Comparison of ENCODE assay signal across 8 cellular contexts in genomic region chr3:119302697-119303630, GRCh38. TPM values are rescaled to one million over a fixed set of nuclear protein-coding genes. Genes with fewer than 3 reads are reported as not detected.
DNase-seq lines count a peak whose midpoint lies in the region; ATAC-seq and TF ChIP-seq lines count a peak whose summit lies in the region.

No MANE protein-coding gene starts in this region.

- H2AFZ ChIP-seq in GM23248 (no peak overlapping the region), IMR-90 (replicated peaks; ENCODE audit: low read length, poor library complexity) (no peak overlapping the region)

- H4K8ac ChIP-seq in IMR-90 (ENCODE audit: low read depth in 2 of 2, low read length in 2 of 2): 0 out of 4 replicates have a peak overlapping the region, but pooled peaks of 1 of the 2 experiments have one; percentile 13

- WGBS in GM23248 (ENCODE audit: low coverage in 1 of 2, low lambda C conversion rate in 2 of 2, missing lambda C conversion rate in 2 of 2), 2 experiments: 78% methylated on average over 7 of the region's 7 CpGs
- 57% methylated on average over 1 of the region's 7 CpGs; no CpG with 5 or more reads in 1 of the 2 experiments for WGBS in IMR-90 (ENCODE audit: extremely low coverage in 2 of 2, insufficient read length in 1 of 2), 2 experiments

- H3K4me1 Mint-ChIP-seq in nephron progenitor cell (peaks cover 28% of the 10 kb centered on the region), immature natural killer cell (peaks cover 16 to 21% of the 10 kb centered on the region in 2 donors)

- H2BK120ac ChIP-seq in IMR-90 (ENCODE audit: low read depth, low read length): peak overlapping the region; percentile 54; the same call in 1 of the 2 replicates

- CTCF ChIA-PET in IMR-90 (lab: Yijun Ruan, JAX): no interaction called here

- H3K23ac ChIP-seq in IMR-90 (ENCODE audit: low read depth, low read length): peak overlapping the region; percentile 45

- TF ChIP-seq POLR2A in IMR-90 (IDR thresholded peaks at IDR 0.05; ENCODE audit: low read depth, low read length): no peak

- peaks cover 16% of the 10 kb centered on the region for H3K9me1 ChIP-seq in IMR-90 (ENCODE audit: insufficient read depth, low read length)

- no peaks in the 10 kb centered on the region for H3K27me3 ChIP-seq in GM23248 (replicated peaks; ENCODE audit: insufficient read depth)
- no peaks in the 10 kb centered on the region for H3K27me3 ChIP-seq in IMR-90 (ENCODE audit: control insufficient read depth, insufficient read depth, low read length)

- H2BK5ac ChIP-seq in IMR-90 (ENCODE audit: low read depth, low read length, poor library complexity, severe bottlenecking): no peak overlapping the region

- H3K9ac ChIP-seq in GM23248 (no peak overlapping the region), IMR-90 (ENCODE audit: low read depth, low read length) (no peak overlapping the region)

- peak overlapping the region; percentile 65; the same call in 1 of the 2 replicates for H3K4ac ChIP-seq in IMR-90 (ENCODE audit: low read depth, low read length)

- H3K36me3 ChIP-seq in GM23248 (ENCODE audit: low read depth): no peaks in the 10 kb centered on the region
- peaks cover 5% of the 10 kb centered on the region; the same call in 1 of the 2 replicates for H3K36me3 ChIP-seq in IMR-90 (ENCODE audit: control insufficient read depth, insufficient read depth, low read length)

- no peaks in the 10 kb centered on the region for H3K9me3 ChIP-seq in GM23248 (ENCODE audit: low read depth)
- no peaks in the 10 kb centered on the region for H3K9me3 ChIP-seq in IMR-90 (ENCODE audit: control insufficient read depth, insufficient read depth, low read length)

- ATAC-seq in GM18907 (IDR thresholded peaks at IDR 0.05; ENCODE audit: unreplicated experiment) (peak; percentile 71), IMR-90 (ENCODE audit: low read depth) (no peak), HG02970 (IDR thresholded peaks at IDR 0.05; ENCODE audit: low FRiP score, unreplicated experiment) (no peak)

- H3K4me3 ChIP-seq in GM23248 (no peak overlapping the region), IMR-90 (ENCODE audit: insufficient read depth, low read depth, low read length) (no peak overlapping the region)

- no TSS peak for BruUV-seq in IMR-90 (replicated peaks; lab: Mats Ljungman, UMichigan)

- H3K4me1 ChIP-seq in GM23248 (ENCODE audit: insufficient read depth) (peaks cover 49% of the 10 kb centered on the region), IMR-90 (ENCODE audit: control insufficient read depth, insufficient read depth, low read length) (peaks cover 13% of the 10 kb centered on the region)

- DNase-seq in GM23248: no peak
- DNase-seq in IMR-90: no peak
- no peak for DNase-seq in nephron progenitor cell
- no peak for DNase-seq in NCI-H1436 treated with DMSO at 0.1 percent for 48 hours (lab: John Stamatoyannopoulos, UW)
- no peak for DNase-seq in immature natural killer cell
- no peak for DNase-seq in stimulated activated CD4-positive, alpha-beta T cell treated with anti-CD3 and anti-CD28 coated beads, Interleukin-4, amount 100 ng/mL, for 24 hours

- no peak for TF ChIP-seq CTCF in IMR-90 (conservative IDR thresholded peaks at IDR 0.05; ENCODE audit: low read depth, low read length)
- TF ChIP-seq CTCF in nephron progenitor cell (IDR thresholded peaks at IDR 0.05): no peak

- TF ChIP-seq RAD21 in IMR-90 (IDR thresholded peaks at IDR 0.05; ENCODE audit: low read length): no peak

- peak overlapping the region; percentile 7 for H3K4me2 ChIP-seq in GM23248 (ENCODE audit: unreplicated experiment)
- no peak overlapping the region for H3K4me2 ChIP-seq in IMR-90 (ENCODE audit: low read depth, low read length)

- H3K36me3 Mint-ChIP-seq in nephron progenitor cell (ENCODE audit: low read depth) (peaks cover 10% of the 10 kb centered on the region), immature natural killer cell (peaks cover 0 to 5% (median 4%) of the 10 kb centered on the region in 3 donors)

- no peak overlapping the region for H3K4me3 Mint-ChIP-seq in nephron progenitor cell
- no peak overlapping the region for H3K4me3 Mint-ChIP-seq in immature natural killer cell

- no peak overlapping the region; the same call in 1 of the 2 replicates for H2BK20ac ChIP-seq in IMR-90 (ENCODE audit: low read depth, low read length)

- H3K79me2 ChIP-seq in GM23248 (ENCODE audit: insufficient read depth): peaks cover 91% of the 10 kb centered on the region

- peaks cover 43% of the 10 kb centered on the region for H3F3A ChIP-seq in GM23248 (ENCODE audit: insufficient read depth)

- peaks cover 7% of the 10 kb centered on the region for H3K27me3 Mint-ChIP-seq in nephron progenitor cell (ENCODE audit: low read depth, poor library complexity)
- peaks cover 2 to 10% (median 9%) of the 10 kb centered on the region in 3 donors for H3K27me3 Mint-ChIP-seq in immature natural killer cell (ENCODE audit: low read depth in 3 of 3)

- in situ Hi-C loops in GM23248 (cut with MboI) (no loop called here), IMR-90 (cut with MboI; ENCODE audit: low sequenced_read_pairs) (no loop called here)

- intact Hi-C loops in IMR-90 (cut with micrococcal nuclease): no loop called here

- H3K56ac ChIP-seq in IMR-90 (ENCODE audit: extremely low read depth, insufficient read depth, low read length): no peak overlapping the region

- H3K14ac ChIP-seq in IMR-90 (replicated peaks; ENCODE audit: low read depth, low read length): no peak overlapping the region; the same call in 1 of the 2 replicates

- peak overlapping the region; percentile 60; the same call in 1 of the 2 replicates for H2AK5ac ChIP-seq in IMR-90 (ENCODE audit: low read depth, low read length)

- H4K20me1 ChIP-seq in GM23248 (ENCODE audit: insufficient read depth) (no peaks in the 10 kb centered on the region), IMR-90 (ENCODE audit: insufficient read depth, low read length) (peaks cover 5% of the 10 kb centered on the region; the same call in 1 of the 2 replicates)

- H3K27ac Mint-ChIP-seq in nephron progenitor cell (peak overlapping the region; percentile 54), immature natural killer cell (peak overlapping the region in 2 of 6 donors; percentile 18 to 36)

- H3K27ac ChIP-seq in GM23248 (peak overlapping the region; percentile 62), IMR-90 (ENCODE audit: insufficient read depth, low read length) (no peak overlapping the region)

- no peak overlapping the region for H3K18ac ChIP-seq in IMR-90 (ENCODE audit: low read depth, low read length)

- dilution Hi-C loops in IMR-90 (cut with HindIII; ENCODE audit: low sequenced_read_pairs, unreplicated experiment): no loop called here

- H3K79me1 ChIP-seq in IMR-90 (ENCODE audit: low read depth in 1 of 2, low read length in 2 of 2): peaks cover 26 to 81% of the 10 kb centered on the region in 2 experiments

- no peak overlapping the region; the same call in 1 of the 2 replicates for H4K91ac ChIP-seq in IMR-90 (ENCODE audit: insufficient read depth, low read depth, low read length)

- H3K9me3 Mint-ChIP-seq in nephron progenitor cell (peaks cover 3% of the 10 kb centered on the region), immature natural killer cell (no peaks in the 10 kb centered on the region)

- peak overlapping the region; percentile 50 for H2AK9ac ChIP-seq in IMR-90 (replicated peaks; ENCODE audit: low read depth, low read length, poor library complexity)

- H3K9me2 ChIP-seq in GM23248 (ENCODE audit: insufficient read depth): no peaks in the 10 kb centered on the region

- POLR2A ChIA-PET in IMR-90 (lab: Charles Lee; ENCODE audit: unreplicated experiment): no interaction called here

- 0 out of 2 replicates have a peak overlapping the region, but pooled peaks have one; percentile 33 for H4K5ac ChIP-seq in IMR-90 (ENCODE audit: low read depth, low read length)

- no peak overlapping the region; the same call in 2 of the 3 replicates for H2BK15ac ChIP-seq in IMR-90 (ENCODE audit: low read depth, low read length)

TF ChIP-seq in IMR-90, 13 proteins besides CTCF, POLR2A, EP300 and RAD21:
- no peak for TF ChIP-seq NFE2L2 (IDR thresholded peaks at IDR 0.05; ENCODE audit: low read depth, low read length)
- TF ChIP-seq, protein P1, sequence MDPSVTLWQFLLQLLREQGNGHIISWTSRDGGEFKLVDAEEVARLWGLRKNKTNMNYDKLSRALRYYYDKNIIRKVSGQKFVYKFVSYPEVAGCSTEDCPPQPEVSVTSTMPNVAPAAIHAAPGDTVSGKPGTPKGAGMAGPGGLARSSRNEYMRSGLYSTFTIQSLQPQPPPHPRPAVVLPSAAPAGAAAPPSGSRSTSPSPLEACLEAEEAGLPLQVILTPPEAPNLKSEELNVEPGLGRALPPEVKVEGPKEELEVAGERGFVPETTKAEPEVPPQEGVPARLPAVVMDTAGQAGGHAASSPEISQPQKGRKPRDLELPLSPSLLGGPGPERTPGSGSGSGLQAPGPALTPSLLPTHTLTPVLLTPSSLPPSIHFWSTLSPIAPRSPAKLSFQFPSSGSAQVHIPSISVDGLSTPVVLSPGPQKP (IDR thresholded peaks at IDR 0.05; ENCODE audit: borderline replicate concordance, low read depth, low read length): no peak
- no peak for TF ChIP-seq CEBPB (IDR thresholded peaks at IDR 0.05; ENCODE audit: low read depth, low read length)
- no peak for TF ChIP-seq RFX5 (IDR thresholded peaks at IDR 0.05; ENCODE audit: low read depth, low read length)
- no peak for TF ChIP-seq RCOR1 (IDR thresholded peaks at IDR 0.05; ENCODE audit: insufficient replicate concordance, low read length)
- no peak for TF ChIP-seq SMC3 (IDR thresholded peaks at IDR 0.05; ENCODE audit: low read depth, low read length)
- TF ChIP-seq, protein P2, sequence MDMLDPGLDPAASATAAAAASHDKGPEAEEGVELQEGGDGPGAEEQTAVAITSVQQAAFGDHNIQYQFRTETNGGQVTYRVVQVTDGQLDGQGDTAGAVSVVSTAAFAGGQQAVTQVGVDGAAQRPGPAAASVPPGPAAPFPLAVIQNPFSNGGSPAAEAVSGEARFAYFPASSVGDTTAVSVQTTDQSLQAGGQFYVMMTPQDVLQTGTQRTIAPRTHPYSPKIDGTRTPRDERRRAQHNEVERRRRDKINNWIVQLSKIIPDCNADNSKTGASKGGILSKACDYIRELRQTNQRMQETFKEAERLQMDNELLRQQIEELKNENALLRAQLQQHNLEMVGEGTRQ (IDR thresholded peaks at IDR 0.05; ENCODE audit: low read depth, low read length): no peak
- TF ChIP-seq MAZ (IDR thresholded peaks at IDR 0.05; ENCODE audit: borderline replicate concordance, low read depth, low read length): no peak
- TF ChIP-seq FOS (IDR thresholded peaks at IDR 0.05; ENCODE audit: low read depth, low read length): no peak
- TF ChIP-seq BHLHE40 (IDR thresholded peaks at IDR 0.05; ENCODE audit: low read depth, low read length): no peak
- TF ChIP-seq MXI1 (IDR thresholded peaks at IDR 0.05; ENCODE audit: borderline replicate concordance, low read depth, low read length): no peak

RNA-seq across cellular contexts. Expression of gene ARHGAP31, which starts 8.8 kb away (rescaled TPM):
- total RNA-seq in GM23248 (2014; rRNA removed; shearing (Covaris generic)): 14.0 and 15.3 TPM in 2 replicates
- 8.1 and 8.5 TPM in 2 replicates for polyA plus RNA-seq in GM23248 (2016; fragmentation: Nextera tagmentation; extraction: Ambion mirVana)
- total RNA-seq in IMR-90 (2012; rRNA removed): 6.6 and 7.5 TPM in 2 replicates
- polyA plus RNA-seq in IMR-90 (2012; rRNA removed): 7.7 and 8.3 TPM in 2 replicates
- polyA plus RNA-seq in IMR-90 (2012; cell fraction: cytosol; rRNA removed): 2.2 and 2.4 TPM in 2 replicates
- 2.2 and 3.0 TPM in 2 replicates for polyA plus RNA-seq in IMR-90 (2012; cell fraction: nucleus; rRNA removed; ENCODE audit: low replicate concordance)
- 1 to 10 TPM; 1.1 to 4.9 (median 2.8) TPM for polyA plus RNA-seq in immature natural killer cell
